Comparison of ENCODE assay signal across 19 cellular contexts in genomic region chr3:126021224-126021623, GRCh38. TPM values are rescaled to one million over a fixed set of nuclear protein-coding genes. Genes with fewer than 3 reads are reported as not detected.
"Had no signal": no experiment of that assay in that cellular context is flagged by ENCODE, and none has a peak within 500 bp of the region (broad histone marks: within the 10 kb centered on the region; RNA-seq: fewer than 3 reads in every experiment).

No MANE protein-coding gene starts in this region.

- H2AFZ ChIP-seq: hepatocyte had no signal

- H3K27ac ChIP-seq: breast epithelium, hepatocyte, SK-N-MC, stomach, vagina, VCaP had no signal

- H3K4me2 ChIP-seq: hepatocyte had no signal

- H3K79me2 ChIP-seq: hepatocyte had no signal

- H3K4me1 ChIP-seq: breast epithelium, stomach, vagina had no signal

- H3K36me3 ChIP-seq: breast epithelium had no signal

- H3K9me3 ChIP-seq: breast epithelium, mucosa of descending colon, stomach, vagina had no signal

- H3K27me3 ChIP-seq: breast epithelium, hepatocyte, stomach, vagina had no signal

- DNase-seq: activated CD4-positive, alpha-beta T cell treated with anti-CD3 and anti-CD28 coated beads for 48 hours; activated T-cell treated with anti-CD3 and anti-CD28 coated beads for 4 hours; endodermal cell; foreskin melanocyte; mammary epithelial cell; mucosa of descending colon; natural killer cell; stimulated activated CD4-positive, alpha-beta T cell treated with anti-CD3 and anti-CD28 coated beads, Interleukin-4, amount 100 ng/mL, for 4 hours; stomach; T-helper 1 cell had no signal

- H3K4me3 ChIP-seq: breast epithelium, hepatocyte, mucosa of descending colon, SK-N-MC, stomach, vagina had no signal

- ATAC-seq: mucosa of descending colon, natural killer cell had no signal

RNA-seq across cellular contexts. Expression of gene ROPN1B, which starts 52.2 kb away (rescaled TPM):
- total RNA-seq: activated T-helper 2 cell treated with anti-CD3 and anti-CD28 coated beads, Interferon-gamma antibody, Interleukin-2, Interleukin-4, amounts not matched to agents 10 μg/mL and 5 μg/mL and 100 μg/mL, durations not matched to agents 14 hours and 24 hours and 36 hours; dermis microvascular lymphatic vessel endothelial cell; endodermal cell; hepatocyte; mammary epithelial cell; natural killer cell; osteoblast; pulmonary artery endothelial cell; stomach; vagina had no signal
